ENCODE assay signal across 12 cellular contexts in genomic region chr16:84633622-84634021, GRCh38. TPM values are rescaled to one million over a fixed set of nuclear protein-coding genes. Genes with fewer than 3 reads are reported as not detected.
DNase-seq lines count a peak whose midpoint lies in the region; ATAC-seq, FAIRE-seq and TF ChIP-seq lines count a peak whose summit lies in the region.
"Had no signal": no experiment of that assay in that cellular context is flagged by ENCODE, and none has a peak within 500 bp of the region (broad histone marks: within the 10 kb centered on the region; RNA-seq: fewer than 3 reads in every experiment).

No MANE protein-coding gene starts in this region.

- WGBS in pancreas, 2 donors = 10 to 12% methylated on average over 9 of the region's 9 CpGs

- FAIRE-seq in pancreas (lab: Jason Lieb, UNC) = no peak

- CTCF ChIA-PET in activated CD4-positive, alpha-beta memory T cell treated with anti-CD3 and anti-CD28 coated beads, Interleukin-2, amount 10 ng/mL, durations not matched to agents 7 days and 5 days (lab: Charles Lee) = no interaction called here

- H3K27me3 Mint-ChIP-seq in activated CD4-positive, alpha-beta memory T cell treated with anti-CD3 and anti-CD28 coated beads, Interleukin-2, amount 10 ng/mL, durations not matched to agents 7 days and 5 days = peaks cover 44% of the 10 kb centered on the region

- H3K9me3 ChIP-seq in pancreas = no peaks in the 10 kb centered on the region

- peaks cover 33% of the 10 kb centered on the region for H3K4me1 Mint-ChIP-seq in activated CD4-positive, alpha-beta memory T cell treated with anti-CD3 and anti-CD28 coated beads, Interleukin-2, amount 10 ng/mL, durations not matched to agents 7 days and 5 days

- H3K4me3 ChIP-seq in pancreas = no peak overlapping the region

- no peaks in the 10 kb centered on the region for H3K9me3 Mint-ChIP-seq in activated CD4-positive, alpha-beta memory T cell treated with anti-CD3 and anti-CD28 coated beads, Interleukin-2, amount 10 ng/mL, durations not matched to agents 7 days and 5 days
- H3K9me3 Mint-ChIP-seq: activated naive CD8-positive, alpha-beta T cell treated with anti-CD3 and anti-CD28 coated beads, Interleukin-2, amount 10 ng/mL, durations not matched to agents 7 days and 5 days had no signal

- POLR2A ChIA-PET in activated CD4-positive, alpha-beta memory T cell treated with anti-CD3 and anti-CD28 coated beads, Interleukin-2, amount 10 ng/mL, durations not matched to agents 7 days and 5 days (lab: Charles Lee) = no interaction called here

- no peaks in the 10 kb centered on the region for H3K27me3 ChIP-seq in pancreas

- H3K27ac Mint-ChIP-seq in activated CD4-positive, alpha-beta memory T cell treated with anti-CD3 and anti-CD28 coated beads, Interleukin-2, amount 10 ng/mL, durations not matched to agents 7 days and 5 days = no peak overlapping the region
- H3K27ac Mint-ChIP-seq: activated naive CD8-positive, alpha-beta T cell treated with anti-CD3 and anti-CD28 coated beads, Interleukin-2, amount 10 ng/mL, durations not matched to agents 7 days and 5 days had no signal

- peaks cover 0 to 5% (median 0%) of the 10 kb centered on the region in 3 donors for H3K4me1 ChIP-seq in pancreas

- TF ChIP-seq CTCF in pancreas (IDR thresholded peaks at IDR 0.05) = no peak

- no peaks in the 10 kb centered on the region for H3K36me3 Mint-ChIP-seq in activated CD4-positive, alpha-beta memory T cell treated with anti-CD3 and anti-CD28 coated beads, Interleukin-2, amount 10 ng/mL, durations not matched to agents 7 days and 5 days (ENCODE audit: low read depth)

- no peaks in the 10 kb centered on the region for H3K36me3 ChIP-seq in pancreas

- intact Hi-C loops in Right ventricle myocardium superior (cut with DNase I) = no loop called here
- intact Hi-C loops in pancreas (cut with DNase I) = no loop called here

- no peak overlapping the region for H3K27ac ChIP-seq in pancreas

- ATAC-seq in Right ventricle myocardium superior (ENCODE audit: poor library complexity) (peak; percentile 85), pancreas (peak; percentile 53 to 77 (median 56)), HG03378 (IDR thresholded peaks at IDR 0.05; ENCODE audit: unreplicated experiment) (no peak)

- DNase-seq in DMS 273 (lab: John Stamatoyannopoulos, UW; ENCODE audit: unreplicated experiment) (peak; percentile 72), NCI-H69 (lab: John Stamatoyannopoulos, UW) (peak; percentile 22), Right ventricle myocardium superior (peak; percentile 93), pancreas (peak in 4 of 6 donors; percentile 39 to 73 (median 52)), AG08395 (ENCODE audit: low spot score) (no peak), GOT3 (lab: John Stamatoyannopoulos, UW) (no peak)
- no peak for DNase-seq in activated CD4-positive, alpha-beta memory T cell treated with anti-CD3 and anti-CD28 coated beads, Interleukin-2, amount 10 ng/mL, durations not matched to agents 7 days and 5 days
- DNase-seq: ACHN; activated naive CD8-positive, alpha-beta T cell treated with anti-CD3 and anti-CD28 coated beads, Interleukin-2, amount 10 ng/mL, durations not matched to agents 7 days and 5 days; H7; NCI-H2227 treated with DMSO at 0.1 percent for 48 hours had no signal

- no peak overlapping the region for H3K4me3 Mint-ChIP-seq in activated CD4-positive, alpha-beta memory T cell treated with anti-CD3 and anti-CD28 coated beads, Interleukin-2, amount 10 ng/mL, durations not matched to agents 7 days and 5 days
- H3K4me3 Mint-ChIP-seq: activated naive CD8-positive, alpha-beta T cell treated with anti-CD3 and anti-CD28 coated beads, Interleukin-2, amount 10 ng/mL, durations not matched to agents 7 days and 5 days had no signal

RNA-seq across cellular contexts. Expression of gene KLHL36, which starts 14.7 kb away (rescaled TPM):
- total RNA-seq in Right ventricle myocardium superior (66.1 TPM), pancreas (10 to 100 TPM; 24.6 to 41.5 (median 27.4) TPM)
- 10 to 100 TPM; 18.1 to 18.7 TPM for polyA plus RNA-seq in pancreas
- total RNA-seq in activated CD4-positive, alpha-beta memory T cell treated with anti-CD3 and anti-CD28 coated beads, Interleukin-2, amount 10 ng/mL, durations not matched to agents 7 days and 5 days = 10 to 100 TPM; 45.7 to 49.0 TPM

RNA-seq across cellular contexts. Expression of gene COTL1, which starts 15.7 kb away (rescaled TPM):
- total RNA-seq in Right ventricle myocardium superior (14.4 TPM), pancreas (10 to 100 TPM in 5 of 6 donors, 1 to 10 TPM in 1; 6.8 to 44.3 (median 19.1) TPM)
- polyA plus RNA-seq in pancreas = 10 to 100 TPM; 14.8 to 23.3 TPM
- total RNA-seq in activated CD4-positive, alpha-beta memory T cell treated with anti-CD3 and anti-CD28 coated beads, Interleukin-2, amount 10 ng/mL, durations not matched to agents 7 days and 5 days = 100 to 1,000 TPM; 676 to 689 TPM

Comparison
In these comparisons a context has a peak if more than half of its experiments do, and no peak if none do; other contexts are left out.
1. DNase-seq: peak in DMS 273 (single experiment), NCI-H69 (single experiment), Right ventricle myocardium superior (single experiment) and pancreas (4 of 6); none in AG08395 (single experiment), activated CD4-positive, alpha-beta memory T cell treated with anti-CD3 and anti-CD28 coated beads, Interleukin-2, amount 10 ng/mL, durations not matched to agents 7 days and 5 days (single experiment) and GOT3 (single experiment).
2. RNA of gene COTL1, which starts 15.7 kb away (total RNA-seq): 676 to 689 TPM in activated CD4-positive, alpha-beta memory T cell treated with anti-CD3 and anti-CD28 coated beads, Interleukin-2, amount 10 ng/mL, durations not matched to agents 7 days and 5 days; 6.8 to 44.3 TPM in pancreas and 14.4 TPM in Right ventricle myocardium superior (single experiment); every median in the first group is over 10 times any median in the second.